Comparison of ENCODE assay signal across 8 cellular contexts in the genomic region with DNA sequence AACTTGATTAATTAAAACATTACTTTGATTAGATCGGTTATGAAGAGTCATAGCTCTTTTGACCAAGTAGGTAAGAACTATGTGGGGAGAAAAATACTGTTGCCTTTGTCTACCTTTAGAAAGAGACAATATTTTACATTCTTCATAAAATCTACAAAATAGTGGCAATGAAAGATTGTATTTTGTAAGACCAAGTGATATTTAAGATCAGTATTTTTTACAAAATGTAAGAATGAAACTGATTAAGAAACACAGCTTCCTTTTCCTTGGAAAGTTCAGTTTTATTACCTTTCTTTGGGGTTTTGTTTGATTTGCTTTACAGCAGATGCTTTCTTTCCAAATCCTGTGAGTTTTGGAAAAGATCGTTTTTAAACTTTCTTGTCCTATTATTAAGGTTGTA.
DNase-seq lines count a peak whose midpoint lies in the region; ATAC-seq, FAIRE-seq and TF ChIP-seq lines count a peak whose summit lies in the region.

No MANE protein-coding gene starts in this region.

- H4K20me1 ChIP-seq in KMS-11 (ENCODE audit: insufficient read depth): no peaks in the 10 kb centered on the region

- no peak overlapping the region for H2AFZ ChIP-seq in KMS-11 (ENCODE audit: low read depth)

- DNase-seq in BE2C (no peak), bronchial epithelial cell (ENCODE audit: low read depth) (peak; percentile 28), testis (no peak), NCI-H2081 (lab: John Stamatoyannopoulos, UW) (no peak), NCI-H510A (lab: John Stamatoyannopoulos, UW) (no peak)

- peak overlapping the region; percentile 86 for H3K4me2 ChIP-seq in KMS-11

- no peak for ATAC-seq in GM19324 (IDR thresholded peaks at IDR 0.05; ENCODE audit: low FRiP score, unreplicated experiment)

- H3K4me3 ChIP-seq in BE2C (ENCODE audit: low read depth, low read length) (peak overlapping the region; percentile 95), KMS-11 (IDR thresholded peaks at IDR 0.05; ENCODE audit: insufficient read depth, low read depth, low read length) (no peak overlapping the region), bronchial epithelial cell (ENCODE audit: low read depth, low read length) (peak overlapping the region; percentile 99), muscle layer of colon (ENCODE audit: low read depth in 1 of 2, low read length in 2 of 2) (peak overlapping the region in 1 of 2 donors; percentile 95), testis (peak overlapping the region in 1 of 2 donors; percentile 96)

- 7 to 13% methylated on average over 2 of the region's 2 CpGs for WGBS in testis, 2 donors

- TF ChIP-seq CTCF in BE2C (IDR thresholded peaks at IDR 0.05; ENCODE audit: low read depth, low read length) (no peak), KMS-11 (conservative IDR thresholded peaks at IDR 0.05; ENCODE audit: low read depth, low read length) (no peak), bronchial epithelial cell (IDR thresholded peaks at IDR 0.05; ENCODE audit: insufficient read depth, low read length, severe bottlenecking) (no peak), testis (IDR thresholded peaks at IDR 0.05) (no peak)

- peaks cover 59% of the 10 kb centered on the region for H3K79me2 ChIP-seq in KMS-11 (ENCODE audit: insufficient read depth, low read depth)

- H3K9me3 ChIP-seq in BE2C (no peaks in the 10 kb centered on the region), muscle layer of colon (ENCODE audit: low read length) (no peaks in the 10 kb centered on the region), testis (no peaks in the 10 kb centered on the region)

- peaks cover 3% of the 10 kb centered on the region for H3K36me3 ChIP-seq in BE2C
- H3K36me3 ChIP-seq in KMS-11 (ENCODE audit: insufficient read depth): no peaks in the 10 kb centered on the region
- no peaks in the 10 kb centered on the region for H3K36me3 ChIP-seq in bronchial epithelial cell (ENCODE audit: control insufficient read depth, insufficient read depth, low read length)
- no peaks in the 10 kb centered on the region for H3K36me3 ChIP-seq in muscle layer of colon (ENCODE audit: insufficient read depth, low read length)
- no peaks in the 10 kb centered on the region for H3K36me3 ChIP-seq in testis (ENCODE audit: low read depth, missing control alignments)

- peak overlapping the region; percentile 94 for H3K27ac ChIP-seq in KMS-11
- H3K27ac ChIP-seq in muscle layer of colon (ENCODE audit: low read depth, low read length): peak overlapping the region; percentile 96
- peak overlapping the region in 1 of 2 donors; percentile 98 for H3K27ac ChIP-seq in testis

- H3K9ac ChIP-seq in KMS-11 (peak overlapping the region; percentile 95), muscle layer of colon (ENCODE audit: low read length) (peak overlapping the region; percentile 64)

- intact Hi-C loops in testis (cut with DNase I; ENCODE audit: low total_unique reads): loop anchor here (5.0 kb wide), 1 partner anchor 93 kb away; a partner anchor contains a TSS

- no peak for FAIRE-seq in bronchial epithelial cell (lab: Jason Lieb, UNC)

- H3K27me3 ChIP-seq in BE2C: no peaks in the 10 kb centered on the region
- H3K27me3 ChIP-seq in KMS-11 (ENCODE audit: insufficient read depth, low read depth): no peaks in the 10 kb centered on the region
- no peaks in the 10 kb centered on the region for H3K27me3 ChIP-seq in bronchial epithelial cell (ENCODE audit: control insufficient read depth, insufficient read depth, low read length)
- H3K27me3 ChIP-seq in muscle layer of colon (ENCODE audit: control insufficient read depth in 1 of 2, insufficient read depth in 2 of 2, low read length in 2 of 2): no peaks in the 10 kb centered on the region
- H3K27me3 ChIP-seq in testis: no peaks in the 10 kb centered on the region

- H3K4me1 ChIP-seq in BE2C (no peaks in the 10 kb centered on the region), KMS-11 (ENCODE audit: low read depth, poor library complexity, severe bottlenecking) (peaks cover 18% of the 10 kb centered on the region), muscle layer of colon (ENCODE audit: insufficient read depth, low read length) (peaks cover 40% of the 10 kb centered on the region), testis (peaks cover 8% of the 10 kb centered on the region)

- TF ChIP-seq POLR2A in testis (IDR thresholded peaks at IDR 0.05): no peak
